Comparison of ENCODE assay signal across 29 cellular contexts in the genomic region with DNA sequence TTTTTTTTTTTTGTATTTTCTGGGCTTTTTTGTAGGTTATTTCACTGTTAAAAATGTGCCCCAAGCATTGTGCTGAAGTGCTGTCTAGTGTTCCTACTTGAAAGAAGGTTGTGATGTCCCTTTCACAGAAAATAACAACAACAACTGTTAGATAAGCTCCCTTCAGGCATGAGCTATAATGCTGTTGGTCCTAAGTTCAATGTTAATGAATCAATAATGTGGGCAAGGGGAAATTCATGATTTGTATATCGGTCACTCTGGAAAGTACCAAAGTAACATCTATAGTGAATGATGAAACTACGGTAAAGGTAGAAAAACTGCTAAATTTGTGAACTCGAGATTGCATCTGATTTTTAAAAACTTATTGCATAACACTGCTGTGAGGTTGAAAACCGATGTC.
"Had no signal": no experiment of that assay in that cellular context is flagged by ENCODE, and none has a peak within 500 bp of the region (broad histone marks: within the 10 kb centered on the region; RNA-seq: fewer than 3 reads in every experiment).

No MANE protein-coding gene starts in this region.

- H3K36me3 ChIP-seq: neural progenitor cell, ovary, right lobe of liver, sigmoid colon, suprapubic skin, tibial artery, transverse colon, upper lobe of right lung, uterus had no signal

- H3K4me3 ChIP-seq: neural progenitor cell, ovary, psoas muscle, right lobe of liver, sigmoid colon, suprapubic skin, testis, tibial artery, transverse colon, upper lobe of right lung, uterus had no signal

- H3K36me3 Mint-ChIP-seq: natural killer cell; neural progenitor cell; stimulated activated memory B cell treated with anti-CD40 and anti-IgM and Interleukin-4, amounts not matched to agents 10 μg/mL and 1 μg/mL and 100 μg/mL, for 72 hours; type B pancreatic cell had no signal

- ATAC-seq: natural killer cell; psoas muscle; right cardiac atrium; right lobe of liver; stimulated activated memory B cell treated with anti-CD40 and anti-IgM and Interleukin-4, amounts not matched to agents 10 μg/mL and 1 μg/mL and 100 μg/mL, for 72 hours; stimulated activated naive CD8-positive, alpha-beta T cell treated with anti-CD3 and anti-CD28 coated beads, Interleukin-15, amount 100 ng/mL, for 72 hours; stimulated activated naive CD8-positive, alpha-beta T cell treated with anti-CD3 and anti-CD28 coated beads, Interleukin-15, Interleukin-2, amounts not matched to agents 100 U/mL and 50 U/mL, for 24 hours; upper lobe of right lung had no signal

- H3K27ac Mint-ChIP-seq: natural killer cell; nephron; neural progenitor cell; progenitor cell of endocrine pancreas; stimulated activated memory B cell treated with anti-CD40 and anti-IgM and Interleukin-4, amounts not matched to agents 10 μg/mL and 1 μg/mL and 100 μg/mL, for 72 hours; stimulated activated naive CD8-positive, alpha-beta T cell treated with anti-CD3 and anti-CD28 coated beads, Interleukin-15, amount 100 ng/mL, for 72 hours; type B pancreatic cell had no signal

- H2AFZ ChIP-seq: neural progenitor cell, parathyroid adenoma had no signal

- FAIRE-seq: small intestine had no signal

- H3K27ac ChIP-seq: neural progenitor cell, ovary, parathyroid adenoma, psoas muscle, right lobe of liver, sigmoid colon, suprapubic skin, testis, tibial artery, transverse colon, upper lobe of right lung, uterus had no signal

- H3K4me3 Mint-ChIP-seq: natural killer cell; nephron; neural progenitor cell; stimulated activated memory B cell treated with anti-CD40 and anti-IgM and Interleukin-4, amounts not matched to agents 10 μg/mL and 1 μg/mL and 100 μg/mL, for 72 hours; stimulated activated naive CD8-positive, alpha-beta T cell treated with anti-CD3 and anti-CD28 coated beads, Interleukin-15, amount 100 ng/mL, for 72 hours; type B pancreatic cell had no signal

- H3K9ac ChIP-seq: neural progenitor cell, parathyroid adenoma had no signal

- H3K27me3 Mint-ChIP-seq: progenitor cell of endocrine pancreas; stimulated activated memory B cell treated with anti-CD40 and anti-IgM and Interleukin-4, amounts not matched to agents 10 μg/mL and 1 μg/mL and 100 μg/mL, for 72 hours; stimulated activated naive CD8-positive, alpha-beta T cell treated with anti-CD3 and anti-CD28 coated beads, Interleukin-15, amount 100 ng/mL, for 72 hours; type B pancreatic cell had no signal

- H3K9me3 ChIP-seq: ovary, psoas muscle, right lobe of liver, sigmoid colon, suprapubic skin, testis, tibial artery, transverse colon, upper lobe of right lung, uterus had no signal

- H3K79me2 ChIP-seq: parathyroid adenoma had no signal

- H3K9me3 Mint-ChIP-seq: nephron, neural progenitor cell, type B pancreatic cell had no signal

- DNase-seq: natural killer cell; occipital lobe; ovary; posterior cingulate gyrus; psoas muscle; right cardiac atrium; right lobe of liver; sigmoid colon; small intestine; stimulated activated CD4-positive, alpha-beta T cell treated with anti-CD3 and anti-CD28 coated beads, Interleukin-15, amount 100 ng/mL, for 24 hours; stimulated activated CD4-positive, alpha-beta T cell treated with anti-CD3 and anti-CD28 coated beads, Interleukin-2, amount 100 ng/mL, for 24 hours; stimulated activated CD4-positive, alpha-beta T cell treated with anti-CD3 and anti-CD28 coated beads, Interleukin-2, amount 100 ng/mL, for 48 hours; stimulated activated CD4-positive, alpha-beta T cell treated with anti-CD3 and anti-CD28 coated beads, Interleukin-4, amount 100 ng/mL, for 24 hours; stimulated activated naive CD4-positive, alpha-beta T cell; stimulated activated naive CD8-positive, alpha-beta T cell treated with anti-CD3 and anti-CD28 coated beads, Interleukin-15, amount 100 ng/mL, for 72 hours; stimulated activated naive CD8-positive, alpha-beta T cell treated with anti-CD3 and anti-CD28 coated beads, Interleukin-15, Interleukin-2, amounts not matched to agents 100 U/mL and 50 U/mL, for 24 hours; substantia nigra; testis; tibial artery; transverse colon; upper lobe of right lung; uterus had no signal

- H3K4me1 ChIP-seq: parathyroid adenoma, psoas muscle, right lobe of liver, sigmoid colon, suprapubic skin, testis, tibial artery, transverse colon, upper lobe of right lung, uterus had no signal

- H3K27me3 ChIP-seq: neural progenitor cell, ovary, right lobe of liver, sigmoid colon, suprapubic skin, testis, tibial artery, transverse colon, upper lobe of right lung, uterus had no signal

- H3K4me2 ChIP-seq: neural progenitor cell had no signal

- H3K4me1 Mint-ChIP-seq: natural killer cell; nephron; neural progenitor cell; stimulated activated memory B cell treated with anti-CD40 and anti-IgM and Interleukin-4, amounts not matched to agents 10 μg/mL and 1 μg/mL and 100 μg/mL, for 72 hours; stimulated activated naive CD8-positive, alpha-beta T cell treated with anti-CD3 and anti-CD28 coated beads, Interleukin-15, amount 100 ng/mL, for 72 hours had no signal
